In genomic region chr16:10182186-10182683, GRCh38 we compare ENCODE assay signal across 9 cellular contexts. TPM values are rescaled to one million over a fixed set of nuclear protein-coding genes. Genes with fewer than 3 reads are reported as not detected.
DNase-seq lines count a peak whose midpoint lies in the region; ATAC-seq and TF ChIP-seq lines count a peak whose summit lies in the region.
"Had no signal": no experiment of that assay in that cellular context is flagged by ENCODE, and none has a peak within 500 bp of the region (broad histone marks: within the 10 kb centered on the region; RNA-seq: fewer than 3 reads in every experiment).

TSS of gene GRIN2A (minus strand) at chr16:10182428. CDS start at chr16:10180411, 2,017 bp downstream.

- no peak within 1 kb of the TSS for H3K27ac Mint-ChIP-seq in GM23338
- no peak within 1 kb of the TSS for H3K27ac Mint-ChIP-seq in HFFc6
- H3K27ac Mint-ChIP-seq: activated CD4-positive, alpha-beta memory T cell treated with anti-CD3 and anti-CD28 coated beads for 36 hours had no signal

- H3K4me2 ChIP-seq in GM23338: peak within 1 kb of the TSS; percentile 94

- H3K27ac ChIP-seq in GM23338 (ENCODE audit: low read depth) (no peak within 1 kb of the TSS), stomach (peak within 1 kb of the TSS in 3 of 5 donors; percentile 20 to 65 (median 44))

- peaks cover 3% of the 10 kb centered on the region; the same call in 1 of the 2 replicates for H4K20me1 ChIP-seq in GM23338 (replicated peaks; ENCODE audit: insufficient read depth)

- no peak for TF ChIP-seq EP300 in stomach (IDR thresholded peaks at IDR 0.05)

- intact Hi-C loops in stomach (cut with DNase I; ENCODE audit: low total_unique reads): loop anchor here (10.0 kb wide), 1 partner anchor 537 kb away; no protein-coding TSS in a partner anchor

- peak; percentile 9 for ATAC-seq in GM23338

- H3K4me1 ChIP-seq in GM23338 (ENCODE audit: insufficient read depth) (peaks cover 3% of the 10 kb centered on the region; the same call in 1 of the 2 replicates), stomach (peaks cover 13 to 36% (median 34%) of the 10 kb centered on the region in 4 donors)

- H3K4me1 Mint-ChIP-seq in GM23338: peaks cover 6% of the 10 kb centered on the region; the same call in 1 of the 3 replicates
- H3K4me1 Mint-ChIP-seq in HFFc6 (ENCODE audit: low read depth): peaks cover 10% of the 10 kb centered on the region

- no peak for TF ChIP-seq POLR2A in stomach (IDR thresholded peaks at IDR 0.05)

- no peaks in the 10 kb centered on the region for H3K9me3 ChIP-seq in stomach

- no peaks in the 10 kb centered on the region; the same call in 2 of the 3 replicates for H3K9me3 Mint-ChIP-seq in GM23338
- H3K9me3 Mint-ChIP-seq in HFFc6: no peaks in the 10 kb centered on the region; the same call in 1 of the 2 replicates
- H3K9me3 Mint-ChIP-seq: activated CD4-positive, alpha-beta memory T cell treated with anti-CD3 and anti-CD28 coated beads for 36 hours had no signal

- 0 out of 2 replicates have a peak, but pooled peaks cover 9% of the 10 kb centered on the region for H3K9me2 ChIP-seq in GM23338 (ENCODE audit: insufficient read depth)

- H3F3A ChIP-seq in GM23338 (replicated peaks; ENCODE audit: low read depth): no peaks in the 10 kb centered on the region

- H3K36me3 ChIP-seq in GM23338 (ENCODE audit: insufficient read depth) (no peaks in the 10 kb centered on the region), kidney epithelial cell (ENCODE audit: control insufficient read depth, insufficient read depth, low read length) (no peaks in the 10 kb centered on the region), stomach (no peaks in the 10 kb centered on the region)

- H3K27me3 ChIP-seq in GM23338 (ENCODE audit: insufficient read depth) (peaks cover 77% of the 10 kb centered on the region), kidney epithelial cell (ENCODE audit: control insufficient read depth, insufficient read depth, low read length) (peaks cover 49% of the 10 kb centered on the region), stomach (peaks cover 0 to 58% (median 33%) of the 10 kb centered on the region in 3 donors)

- H3K4me3 Mint-ChIP-seq in GM23338 (peak within 1 kb of the TSS; percentile 76), HFFc6 (no peak within 1 kb of the TSS)
- H3K4me3 Mint-ChIP-seq: activated CD4-positive, alpha-beta memory T cell treated with anti-CD3 and anti-CD28 coated beads for 36 hours had no signal

- peak within 1 kb of the TSS; percentile 96 for H2AFZ ChIP-seq in GM23338

- H3K4me3 ChIP-seq in GM23338: peak within 1 kb of the TSS; percentile 84
- peak within 1 kb of the TSS; percentile 1 for H3K4me3 ChIP-seq in kidney epithelial cell (ENCODE audit: low read depth, low read length)
- peak within 1 kb of the TSS; percentile 41 to 49 (median 44) for H3K4me3 ChIP-seq in stomach

- TF ChIP-seq CTCF in GM23338 (conservative IDR thresholded peaks at IDR 0.05; ENCODE audit: low read depth in 2 of 2): no peak
- no peak for TF ChIP-seq CTCF in kidney epithelial cell (IDR thresholded peaks at IDR 0.05; ENCODE audit: insufficient read depth, low read length, poor library complexity, severe bottlenecking)
- TF ChIP-seq CTCF in stomach (IDR thresholded peaks at IDR 0.05): no peak
- TF ChIP-seq CTCF in HFFc6 (IDR thresholded peaks at IDR 0.05): no peak

- WGBS in stomach, 5 donors: 1 to 3% (median 3%) methylated on average over 27 to 29 of the region's 29 CpGs

- H3K36me3 Mint-ChIP-seq in GM23338 (ENCODE audit: low read depth): peaks cover 3% of the 10 kb centered on the region; the same call in 1 of the 3 replicates
- peaks cover 7% of the 10 kb centered on the region for H3K36me3 Mint-ChIP-seq in HFFc6 (ENCODE audit: low read depth)
- H3K36me3 Mint-ChIP-seq: activated CD4-positive, alpha-beta memory T cell treated with anti-CD3 and anti-CD28 coated beads for 36 hours had no signal

- DNase-seq in GM23338 (ENCODE audit: low spot score) (peak; percentile 57), anterior cingulate cortex (lab: John Stamatoyannopoulos, UW) (peak in 31 of 58 donors; percentile 2 to 60 (median 30)), kidney epithelial cell (ENCODE audit: low read depth) (no peak), stomach (no peak), epidermal melanocyte (ENCODE audit: insufficient read length, low spot score) (no peak), HFFc6 (no peak), CD1c-positive myeloid dendritic cell (ENCODE audit: extremely low spot score) (no peak)

- H3K27me3 Mint-ChIP-seq in GM23338 (ENCODE audit: insufficient read depth, low read depth, poor library complexity): peaks cover 40% of the 10 kb centered on the region
- peaks cover 29% of the 10 kb centered on the region for H3K27me3 Mint-ChIP-seq in HFFc6 (ENCODE audit: insufficient read depth)

- H3K79me2 ChIP-seq in GM23338 (replicated peaks; ENCODE audit: insufficient read depth): no peaks in the 10 kb centered on the region

TF ChIP-seq in GM23338, 12 proteins besides CTCF, POLR2A, EP300 and RAD21 (continues in another document):
- TF ChIP-seq ETS1 (IDR thresholded peaks at IDR 0.05): no peak
- TF ChIP-seq ZNF331 (CRISPR knock-in tag; IDR thresholded peaks at IDR 0.05; ENCODE audit: low read depth): no peak
- TF ChIP-seq POLR2AphosphoS5 (IDR thresholded peaks at IDR 0.05; ENCODE audit: low read depth): no peak
- no peak for TF ChIP-seq EZH2 (IDR thresholded peaks at IDR 0.05; ENCODE audit: low read depth, unreplicated experiment)
- no peak for TF ChIP-seq EZH2phosphoT487 (IDR thresholded peaks at IDR 0.05; ENCODE audit: unreplicated experiment)
- TF ChIP-seq STAT1 (IDR thresholded peaks at IDR 0.05; ENCODE audit: unreplicated experiment): no peak
- TF ChIP-seq REST (IDR thresholded peaks at IDR 0.05; ENCODE audit: unreplicated experiment): no peak
- TF ChIP-seq CREB1 (CRISPR knock-in tag; IDR thresholded peaks at IDR 0.05; ENCODE audit: low read depth): no peak
- TF ChIP-seq NANOG (IDR thresholded peaks at IDR 0.05; ENCODE audit: borderline replicate concordance): no peak
- no peak for TF ChIP-seq JUNB (IDR thresholded peaks at IDR 0.05; ENCODE audit: unreplicated experiment)
- TF ChIP-seq ZNF114 (CRISPR knock-in tag; IDR thresholded peaks at IDR 0.05): no peak

RNA-seq across cellular contexts. Expression of gene GRIN2A, which starts in this region (rescaled TPM):
- 5.0 and 5.1 TPM in 2 replicates for total RNA-seq in GM23338 (2014; rRNA removed; shearing (Covaris generic))
- 0.89 and 0.92 TPM in 2 replicates for polyA plus RNA-seq in GM23338 (2016; fragmentation: Nextera tagmentation; extraction: Ambion mirVana)
- under 0.01 and 0.07 TPM in 2 replicates for total RNA-seq in kidney epithelial cell
- 1 to 10 TPM in 4 of 5 donors, under 1 TPM in 1; 0.55 to 9.8 (median 1.7) TPM for total RNA-seq in stomach
- under 1 TPM; 0.06 to 0.45 (median 0.15) TPM for polyA plus RNA-seq in stomach
- total RNA-seq in HFFc6 (2021; fragmentation: NEBNext Ultra II Directional; extraction: Animal tissue kit (Norgen Biotek cat#: 25700)): under 1 TPM in 5 of 6 experiments, not detected in 1; 0.02 to 0.18 (median 0.08) TPM
- total RNA-seq: activated CD4-positive, alpha-beta memory T cell treated with anti-CD3 and anti-CD28 coated beads for 36 hours; epithelial cell of proximal tubule had no signal

Comparison
In these comparisons a context has a peak if more than half of its experiments do, and no peak if none do; other contexts are left out.
1. DNase-seq: peak in GM23338 (single experiment) and anterior cingulate cortex (31 of 58); none in kidney epithelial cell (single experiment), stomach (single experiment), epidermal melanocyte (single experiment), HFFc6 (single experiment) and CD1c-positive myeloid dendritic cell (single experiment).
2. H3K4me3 ChIP-seq: peak in every context shown above with its lines; median percentile 84 in GM23338; 44 in stomach; 1 in kidney epithelial cell.